In genomic region chr10:17088118-17088806, GRCh38 we compare ENCODE assay signal across 17 cellular contexts. TPM values are rescaled to one million over a fixed set of nuclear protein-coding genes. Genes with fewer than 3 reads are reported as not detected.
DNase-seq lines count a peak whose midpoint lies in the region; ATAC-seq, FAIRE-seq and TF ChIP-seq lines count a peak whose summit lies in the region.
"Had no signal": no experiment of that assay in that cellular context is flagged by ENCODE, and none has a peak within 500 bp of the region (broad histone marks: within the 10 kb centered on the region; RNA-seq: fewer than 3 reads in every experiment).

No MANE protein-coding gene starts in this region.

- H3K4me3 ChIP-seq in fibroblast of pulmonary artery (replicated peaks; ENCODE audit: low read depth, low read length) = no peak overlapping the region
- H3K4me3 ChIP-seq: K562 had no signal

- POLR2A ChIA-PET in GM10248 (lab: Yijun Ruan, JAX) = no interaction called here

- peaks cover 2% of the 10 kb centered on the region; the same call in 1 of the 2 replicates for H3K36me3 Mint-ChIP-seq in HFFc6 (ENCODE audit: low read depth)

- TF ChIP-seq CTCF in HFFc6 (IDR thresholded peaks at IDR 0.05) (no peak), fibroblast of pulmonary artery (IDR thresholded peaks at IDR 0.05; ENCODE audit: low read length, missing control alignments) (no peak), GM10248 (IDR thresholded peaks at IDR 0.05; ENCODE audit: control extremely low read depth, extremely low read depth, low read depth, missing control alignments) (no peak)

- DNase-seq in HFFc6 = peak; percentile 56
- DNase-seq in fibroblast of pulmonary artery (ENCODE audit: low read depth) = peak; percentile 45
- DNase-seq in urothelium cell line (ENCODE audit: low spot score) = peak; percentile 31
- DNase-seq in GM10248 (ENCODE audit: extremely low spot score) = no peak
- no peak for DNase-seq in nucleus accumbens (lab: John Stamatoyannopoulos, UW)
- DNase-seq: activated CD8-positive, alpha-beta memory T cell treated with anti-CD3 and anti-CD28 coated beads for 24 hours; activated effector memory CD4-positive, alpha-beta T cell treated with Interleukin-2 at 50 U/mL for 16 hours; CD4-positive, alpha-beta memory T cell; NCI-H1436; NCI-H446; stimulated activated naive CD4-positive, alpha-beta T cell had no signal

- H3K4me3 Mint-ChIP-seq in HFFc6 = peak overlapping the region; percentile 9; the same call in 1 of the 2 replicates
- H3K4me3 Mint-ChIP-seq: brain had no signal

- peak overlapping the region; percentile 51 for H3K27ac Mint-ChIP-seq in HFFc6
- H3K27ac Mint-ChIP-seq: brain; CD4-positive, alpha-beta memory T cell had no signal

- ATAC-seq in SK-N-SH treated with all-trans-retinoic acid at 6 μM for 48 hours (peak; percentile 18; the same call in 1 of the 3 replicates), HG02885 (IDR thresholded peaks at IDR 0.05; ENCODE audit: poor library complexity, unreplicated experiment) (no peak)
- ATAC-seq: K562 had no signal

- H3K9me3 Mint-ChIP-seq in HFFc6 = no peaks in the 10 kb centered on the region

- no peak for FAIRE-seq in urothelium cell line (lab: Jason Lieb, UNC)
- FAIRE-seq: GM12891, islet of Langerhans, K562 had no signal

- CTCF ChIA-PET in GM10248 (lab: Yijun Ruan, JAX) = interaction anchor here (1.5 kb wide), 1 partner anchor 19 kb away, joined by 3 read pairs; no protein-coding TSS in a partner anchor

- peaks cover 60% of the 10 kb centered on the region for H3K4me1 Mint-ChIP-seq in HFFc6 (ENCODE audit: low read depth)
- H3K4me1 Mint-ChIP-seq: CD4-positive, alpha-beta memory T cell had no signal

- H3K27me3 Mint-ChIP-seq in HFFc6 (ENCODE audit: insufficient read depth) = no peaks in the 10 kb centered on the region; the same call in 1 of the 2 replicates
- H3K27me3 Mint-ChIP-seq: brain; CD4-positive, alpha-beta memory T cell had no signal

TF ChIP-seq in SK-N-SH treated with all-trans-retinoic acid at 6 μM for 48 hours, 23 proteins besides CTCF, POLR2A, EP300 and RAD21:
- no peak for TF ChIP-seq ISL1 (CRISPR knock-in tag; IDR thresholded peaks at IDR 0.05)
- TF ChIP-seq ZFP3 (CRISPR knock-in tag; IDR thresholded peaks at IDR 0.05) = no peak
- TF ChIP-seq CSDC2 (CRISPR knock-in tag; IDR thresholded peaks at IDR 0.05) = no peak
- TF ChIP-seq ZC3H10 (CRISPR knock-in tag; IDR thresholded peaks at IDR 0.05) = no peak
- TF ChIP-seq ZNF70 (CRISPR knock-in tag; IDR thresholded peaks at IDR 0.05) = no peak
- no peak for TF ChIP-seq ARNTL (CRISPR knock-in tag; IDR thresholded peaks at IDR 0.05; ENCODE audit: borderline replicate concordance, low read depth)
- TF ChIP-seq TCF4 (CRISPR knock-in tag; IDR thresholded peaks at IDR 0.05; ENCODE audit: borderline replicate concordance) = no peak
- no peak for TF ChIP-seq ESRRG (CRISPR knock-in tag; IDR thresholded peaks at IDR 0.05)
- no peak for TF ChIP-seq CSRNP3 (CRISPR knock-in tag; IDR thresholded peaks at IDR 0.05)
- TF ChIP-seq TSHZ2 (CRISPR knock-in tag; IDR thresholded peaks at IDR 0.05) = no peak
- TF ChIP-seq ZNF8 (CRISPR knock-in tag; IDR thresholded peaks at IDR 0.05) = no peak
- TF ChIP-seq SNAI2 (CRISPR knock-in tag; IDR thresholded peaks at IDR 0.05) = no peak
- no peak for TF ChIP-seq TOX (CRISPR knock-in tag; IDR thresholded peaks at IDR 0.05; ENCODE audit: borderline replicate concordance)
- TF ChIP-seq ZFP30 (CRISPR knock-in tag; IDR thresholded peaks at IDR 0.05) = no peak

RNA-seq across cellular contexts. Expression of gene CUBN, which starts 41.3 kb away (rescaled TPM):
- 1 to 10 TPM in 3 of 6 experiments, under 1 TPM in 3; 0.43 to 1.7 (median 1.2) TPM for total RNA-seq in HFFc6 (2021; fragmentation: NEBNext Ultra II Directional; extraction: Animal tissue kit (Norgen Biotek cat#: 25700))

Comparison
In these comparisons a context has a peak if more than half of its experiments do, and no peak if none do; other contexts are left out.
1. DNase-seq: peak in HFFc6 (single experiment), fibroblast of pulmonary artery (single experiment) and urothelium cell line (single experiment); none in GM10248 (single experiment) and nucleus accumbens (0 of 56).